7 cellular contexts compared by ENCODE assay signal in the genomic region with DNA sequence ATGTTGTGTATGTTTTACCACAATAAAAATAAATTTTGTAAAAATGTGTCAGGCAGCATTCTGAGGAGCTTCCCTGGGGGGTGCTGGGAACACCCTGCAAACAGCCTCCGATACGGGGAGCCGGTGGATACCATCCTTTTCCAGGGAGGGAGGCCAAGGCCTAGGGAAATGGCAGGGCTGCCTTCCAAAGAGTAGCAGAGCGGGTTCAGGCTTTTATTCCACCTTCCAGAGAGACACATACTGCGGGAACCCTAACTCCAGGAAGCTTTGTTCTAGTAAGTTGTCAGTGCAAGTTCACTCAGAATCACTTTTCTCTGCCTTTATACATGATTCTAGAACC. TPM values are rescaled to one million over a fixed set of nuclear protein-coding genes. Genes with fewer than 3 reads are reported as not detected.
A peak's percentile ranks its signal among the peaks of the same experiment; 100 is the strongest.
DNase-seq lines count a peak whose midpoint lies in the region; ATAC-seq lines count a peak whose summit lies in the region.

No MANE protein-coding gene starts in this region.

- no peaks in the 10 kb centered on the region for H3K36me3 Mint-ChIP-seq in activated naive CD4-positive, alpha-beta T cell treated with anti-CD3 and anti-CD28 coated beads, Interleukin-2, amount 50 U/mL, for 24 hours

- H3K9me3 Mint-ChIP-seq in activated naive CD4-positive, alpha-beta T cell treated with anti-CD3 and anti-CD28 coated beads, Interleukin-2, amount 50 U/mL, for 24 hours, result no peaks in the 10 kb centered on the region

- H3K4me1 Mint-ChIP-seq in activated naive CD4-positive, alpha-beta T cell treated with anti-CD3 and anti-CD28 coated beads, Interleukin-2, amount 50 U/mL, for 24 hours, result peaks cover 38% of the 10 kb centered on the region

- peak overlapping the region; percentile 91 for H3K4me3 Mint-ChIP-seq in activated naive CD4-positive, alpha-beta T cell treated with anti-CD3 and anti-CD28 coated beads, Interleukin-2, amount 50 U/mL, for 24 hours

- intact Hi-C loops in left ventricle myocardium superior (cut with micrococcal nuclease), result no loop called here
- intact Hi-C loops in sciatic nerve (cut with DNase I), result no loop called here

- DNase-seq in EL, result peak; percentile 38
- peak; percentile 26 to 53 for DNase-seq in Kasumi-1 (lab: John Stamatoyannopoulos, UW)
- DNase-seq in left ventricle myocardium superior, result peak; percentile 45
- DNase-seq in sciatic nerve (ENCODE audit: low spot score), result no peak
- no peak for DNase-seq in effector CD4-positive, alpha-beta T cell

- H3K27ac Mint-ChIP-seq in activated naive CD4-positive, alpha-beta T cell treated with anti-CD3 and anti-CD28 coated beads, Interleukin-2, amount 50 U/mL, for 24 hours, result peak overlapping the region; percentile 96

- ATAC-seq in left ventricle myocardium superior (peak; percentile 39), sciatic nerve (peak; percentile 40), GM18498 (IDR thresholded peaks at IDR 0.05; ENCODE audit: unreplicated experiment) (no peak)

- no peaks in the 10 kb centered on the region for H3K27me3 Mint-ChIP-seq in activated naive CD4-positive, alpha-beta T cell treated with anti-CD3 and anti-CD28 coated beads, Interleukin-2, amount 50 U/mL, for 24 hours

RNA-seq across cellular contexts. Expression of gene TP53BP2, which starts 0.9 kb away (rescaled TPM):
- total RNA-seq in left ventricle myocardium superior (22.1 TPM), sciatic nerve (44.1 TPM)

Comparison
In these comparisons a context has a peak if more than half of its experiments do, and no peak if none do; other contexts are left out.
1. DNase-seq: peak in EL (single experiment), Kasumi-1 (2 of 2) and left ventricle myocardium superior (single experiment); none in sciatic nerve (single experiment) and effector CD4-positive, alpha-beta T cell (single experiment).